ENCODE assay signal across 8 cellular contexts in genomic region chr9:106862115-106862945, GRCh38. TPM values are rescaled to one million over a fixed set of nuclear protein-coding genes. Genes with fewer than 3 reads are reported as not detected.
DNase-seq lines count a peak whose midpoint lies in the region; ATAC-seq and TF ChIP-seq lines count a peak whose summit lies in the region.

No MANE protein-coding gene starts in this region.

- TF ChIP-seq CTCF in chondrocyte (IDR thresholded peaks at IDR 0.05), result peak; percentile 79

- ATAC-seq in activated CD8-positive, alpha-beta memory T cell treated with anti-CD3 and anti-CD28 coated beads, Interleukin-2, amount 10 ng/mL, durations not matched to agents 7 days and 5 days, result no peak
- ATAC-seq in left lobe of liver (peak; percentile 15), GM21515 (IDR thresholded peaks at IDR 0.05; ENCODE audit: unreplicated experiment) (no peak)

- H3K27ac Mint-ChIP-seq in activated CD8-positive, alpha-beta memory T cell treated with anti-CD3 and anti-CD28 coated beads, Interleukin-2, amount 10 ng/mL, durations not matched to agents 7 days and 5 days, result no peak overlapping the region
- H3K27ac Mint-ChIP-seq in chondrocyte (ENCODE audit: unreplicated experiment), result peak overlapping the region; percentile 97

- peaks cover 3% of the 10 kb centered on the region for H3K4me1 Mint-ChIP-seq in activated CD8-positive, alpha-beta memory T cell treated with anti-CD3 and anti-CD28 coated beads, Interleukin-2, amount 10 ng/mL, durations not matched to agents 7 days and 5 days
- H3K4me1 Mint-ChIP-seq in chondrocyte (ENCODE audit: low read depth), result peaks cover 53% of the 10 kb centered on the region

- peaks cover 3% of the 10 kb centered on the region for H3K36me3 Mint-ChIP-seq in activated CD8-positive, alpha-beta memory T cell treated with anti-CD3 and anti-CD28 coated beads, Interleukin-2, amount 10 ng/mL, durations not matched to agents 7 days and 5 days
- peaks cover 1% of the 10 kb centered on the region for H3K36me3 Mint-ChIP-seq in chondrocyte (ENCODE audit: low read depth)

- peak overlapping the region; percentile 34 for H3K4me3 Mint-ChIP-seq in activated CD8-positive, alpha-beta memory T cell treated with anti-CD3 and anti-CD28 coated beads, Interleukin-2, amount 10 ng/mL, durations not matched to agents 7 days and 5 days
- peak overlapping the region; percentile 98 for H3K4me3 Mint-ChIP-seq in chondrocyte (ENCODE audit: unreplicated experiment)

- H3K9me3 Mint-ChIP-seq in activated CD8-positive, alpha-beta memory T cell treated with anti-CD3 and anti-CD28 coated beads, Interleukin-2, amount 10 ng/mL, durations not matched to agents 7 days and 5 days (ENCODE audit: low read depth), result no peaks in the 10 kb centered on the region
- no peaks in the 10 kb centered on the region for H3K9me3 Mint-ChIP-seq in chondrocyte (ENCODE audit: low read depth)

- H3K27ac ChIP-seq in temporal lobe (ENCODE audit: low read depth, low read length), result peak overlapping the region; percentile 81

- peaks cover 69% of the 10 kb centered on the region for H3K27me3 Mint-ChIP-seq in activated CD8-positive, alpha-beta memory T cell treated with anti-CD3 and anti-CD28 coated beads, Interleukin-2, amount 10 ng/mL, durations not matched to agents 7 days and 5 days
- no peaks in the 10 kb centered on the region for H3K27me3 Mint-ChIP-seq in chondrocyte (ENCODE audit: low read depth)

- DNase-seq in activated CD8-positive, alpha-beta memory T cell treated with anti-CD3 and anti-CD28 coated beads, Interleukin-2, amount 10 ng/mL, durations not matched to agents 7 days and 5 days, result no peak
- DNase-seq in activated CD8-positive, alpha-beta memory T cell treated with anti-CD3 and anti-CD28 coated beads, Interleukin-2, amount 50 U/mL, for 4 hours, result no peak
- DNase-seq in NCI-H524 (lab: John Stamatoyannopoulos, UW) (peak; percentile 89 to 91), chondrocyte (ENCODE audit: low spot score) (no peak), left lobe of liver (ENCODE audit: low spot score) (no peak), NCI-H128 (lab: John Stamatoyannopoulos, UW; ENCODE audit: unreplicated experiment) (no peak)

- CTCF ChIA-PET in activated CD8-positive, alpha-beta memory T cell treated with anti-CD3 and anti-CD28 coated beads, Interleukin-2, amount 10 ng/mL, durations not matched to agents 7 days and 5 days (lab: Charles Lee), result no interaction called here

RNA-seq across cellular contexts. Expression of gene ZNF462, which starts 0.6 kb away (rescaled TPM):
- total RNA-seq in activated CD8-positive, alpha-beta memory T cell treated with anti-CD3 and anti-CD28 coated beads, Interleukin-2, amount 10 ng/mL, durations not matched to agents 7 days and 5 days, result under 1 TPM; 0.18 to 0.26 TPM
- total RNA-seq in chondrocyte (25.8 to 53.6 TPM (median 33.3 TPM) in 3 replicates), left lobe of liver (2.2 TPM), temporal lobe (78.7 TPM)

Comparison
In these comparisons a context has a peak if more than half of its experiments do, and no peak if none do; other contexts are left out.
1. DNase-seq: peak in NCI-H524 (2 of 2); none in activated CD8-positive, alpha-beta memory T cell treated with anti-CD3 and anti-CD28 coated beads, Interleukin-2, amount 10 ng/mL, durations not matched to agents 7 days and 5 days (single experiment), activated CD8-positive, alpha-beta memory T cell treated with anti-CD3 and anti-CD28 coated beads, Interleukin-2, amount 50 U/mL, for 4 hours (single experiment), chondrocyte (single experiment), left lobe of liver (single experiment) and NCI-H128 (single experiment).